ENCODE assay signal across 14 cellular contexts in the genomic region with DNA sequence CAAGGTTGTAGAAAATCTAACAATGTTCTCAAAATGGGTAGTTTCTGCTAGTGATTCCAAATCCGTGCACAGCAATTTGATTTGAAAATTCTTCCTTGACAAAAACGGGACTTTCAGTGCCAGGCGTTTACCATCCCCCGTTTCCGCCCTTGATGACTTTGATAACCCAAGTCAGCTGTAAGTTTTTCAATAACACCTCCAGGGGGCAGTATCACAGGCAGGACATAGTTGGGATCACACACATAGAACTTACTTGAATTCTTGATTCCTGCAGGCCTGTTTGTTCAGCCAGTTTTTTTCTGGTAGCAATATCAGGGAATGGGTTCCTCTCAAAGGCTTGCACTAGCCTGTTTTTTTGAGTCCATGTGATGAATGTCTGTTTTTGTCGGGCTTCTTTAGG. TPM values are rescaled to one million over a fixed set of nuclear protein-coding genes. Genes with fewer than 3 reads are reported as not detected.
DNase-seq lines count a peak whose midpoint lies in the region; ATAC-seq and TF ChIP-seq lines count a peak whose summit lies in the region.
"Had no signal": no experiment of that assay in that cellular context is flagged by ENCODE, and none has a peak within 500 bp of the region (broad histone marks: within the 10 kb centered on the region; RNA-seq: fewer than 3 reads in every experiment).

No MANE protein-coding gene starts in this region.

- no peak overlapping the region for H2AFZ ChIP-seq in OCI-LY1 (ENCODE audit: low read length)

- H3K4me2 ChIP-seq in OCI-LY1 (ENCODE audit: low read length), result no peak overlapping the region

- H4K20me1 ChIP-seq in OCI-LY1 (ENCODE audit: insufficient read depth, low read length), result no peaks in the 10 kb centered on the region

- no peak for TF ChIP-seq POLR2A in erythroblast (IDR thresholded peaks at IDR 0.05; ENCODE audit: low read length)

- H3K4me1 ChIP-seq in OCI-LY1 (ENCODE audit: insufficient read depth, low read length, severe bottlenecking), result no peaks in the 10 kb centered on the region
- no peaks in the 10 kb centered on the region for H3K4me1 ChIP-seq in aorta (ENCODE audit: control insufficient read depth in 1 of 2, insufficient read depth in 2 of 2, low read length in 2 of 2)

- H3K27me3 ChIP-seq in OCI-LY1 (ENCODE audit: insufficient read depth, low read length), result no peaks in the 10 kb centered on the region
- no peaks in the 10 kb centered on the region for H3K27me3 ChIP-seq in aorta (ENCODE audit: control insufficient read depth in 1 of 2, insufficient read depth in 2 of 2, low read length in 1 of 2)

- H3K27ac ChIP-seq in OCI-LY1 (ENCODE audit: low read depth, low read length, poor library complexity, severe bottlenecking) (no peak overlapping the region), aorta (ENCODE audit: low read depth in 1 of 2, low read length in 2 of 2) (no peak overlapping the region)
- H3K27ac ChIP-seq: RWPE1 had no signal

- no peaks in the 10 kb centered on the region for H3K36me3 ChIP-seq in OCI-LY1 (ENCODE audit: insufficient read depth, low read length)
- peaks cover 0 to 3% of the 10 kb centered on the region in 2 donors for H3K36me3 ChIP-seq in aorta (ENCODE audit: control insufficient read depth in 1 of 2, insufficient read depth in 2 of 2, low read length in 1 of 2)

- H3K9ac ChIP-seq in OCI-LY1 (ENCODE audit: low read length), result no peak overlapping the region

- WGBS in aorta, 2 donors, result 73 to 79% methylated on average over 6 of the region's 6 CpGs

- DNase-seq in ACHN (peak; percentile 32), erythroblast (lab: John Stamatoyannopoulos, UW) (peak; percentile 26 to 27), DMS153 treated with DMSO at 0.1 percent for 48 hours (lab: John Stamatoyannopoulos, UW; ENCODE audit: unreplicated experiment) (no peak), Kasumi-1 (lab: John Stamatoyannopoulos, UW) (no peak), aorta (no peak)
- DNase-seq: amygdala; effector CD8-positive, alpha-beta T cell had no signal

- H3K9me3 ChIP-seq in OCI-LY1 (ENCODE audit: low read length), result no peaks in the 10 kb centered on the region
- H3K9me3 ChIP-seq in aorta (ENCODE audit: control insufficient read depth, low read length), result no peaks in the 10 kb centered on the region

- no peaks in the 10 kb centered on the region for H3K9me2 ChIP-seq in OCI-LY1 (ENCODE audit: low read depth, low read length)

- ATAC-seq in HG03045 (IDR thresholded peaks at IDR 0.05; ENCODE audit: unreplicated experiment), result no peak
- ATAC-seq in aorta (ENCODE audit: low FRiP score), result no peak

- H3K79me2 ChIP-seq in OCI-LY1 (ENCODE audit: insufficient read depth, low read length), result no peaks in the 10 kb centered on the region

- in situ Hi-C loops in ACHN (cut with HindIII; ENCODE audit: low pct_ligation_motif_present, low pct_unique_long_range_greater_than_20kb, low sequenced_read_pairs), result no loop called here

- intact Hi-C loops in aorta (cut with DNase I), result no loop called here

- TF ChIP-seq CTCF in GM12874 (IDR thresholded peaks at IDR 0.05; ENCODE audit: insufficient read depth, low read depth, low read length) (peak; percentile 15; the same call in 1 of the 2 replicates), OCI-LY1 (IDR thresholded peaks at IDR 0.05; ENCODE audit: low read length) (peak; percentile 27; the same call in 1 of the 2 replicates)

- H3K4me3 ChIP-seq in OCI-LY1 (ENCODE audit: low read depth, low read length, poor library complexity, severe bottlenecking), result no peak overlapping the region
- no peak overlapping the region for H3K4me3 ChIP-seq in aorta (ENCODE audit: low read length in 2 of 2)
- H3K4me3 ChIP-seq: lung had no signal

- no peaks in the 10 kb centered on the region for H3F3A ChIP-seq in OCI-LY1 (ENCODE audit: insufficient read depth, low read length)

RNA-seq across cellular contexts. Expression of gene DUXB, which starts 5.6 kb away (rescaled TPM):
- not detected for total RNA-seq in aorta
- polyA plus RNA-seq in aorta, result not detected
- total RNA-seq: lung, osteocyte had no signal
- polyA plus RNA-seq: CD14-positive monocyte, lung had no signal

RNA-seq across cellular contexts. Expression of gene CPHXL2, which starts 18.9 kb away (rescaled TPM):
- not detected for total RNA-seq in aorta
- polyA plus RNA-seq in aorta, result not detected
- total RNA-seq: lung, osteocyte had no signal
- polyA plus RNA-seq: CD14-positive monocyte, lung had no signal

RNA-seq across cellular contexts. Expression of gene CPHXL, which starts 30.6 kb away (rescaled TPM):
- not detected for total RNA-seq in aorta
- not detected for polyA plus RNA-seq in aorta
- total RNA-seq: lung, osteocyte had no signal
- polyA plus RNA-seq: CD14-positive monocyte, lung had no signal

RNA-seq across cellular contexts. Expression of gene TERF2IP, which starts 48.1 kb away (rescaled TPM):
- 10 to 100 TPM; 59.5 to 66.3 TPM for total RNA-seq in aorta
- polyA plus RNA-seq in aorta, result 10 to 100 TPM; 46.5 to 78.3 TPM

RNA-seq across cellular contexts. Expression of gene KARS1, which starts 48.2 kb away (rescaled TPM):
- total RNA-seq in aorta, result 10 to 100 TPM; 60.4 to 69.8 TPM
- 10 to 100 TPM; 64.4 to 73.2 TPM for polyA plus RNA-seq in aorta

Comparison
In these comparisons a context has a peak if more than half of its experiments do, and no peak if none do; other contexts are left out.
1. DNase-seq: peak in ACHN (single experiment) and erythroblast (2 of 2); none in DMS153 treated with DMSO at 0.1 percent for 48 hours (single experiment), Kasumi-1 (0 of 2) and aorta (0 of 2).